In the genomic region with DNA sequence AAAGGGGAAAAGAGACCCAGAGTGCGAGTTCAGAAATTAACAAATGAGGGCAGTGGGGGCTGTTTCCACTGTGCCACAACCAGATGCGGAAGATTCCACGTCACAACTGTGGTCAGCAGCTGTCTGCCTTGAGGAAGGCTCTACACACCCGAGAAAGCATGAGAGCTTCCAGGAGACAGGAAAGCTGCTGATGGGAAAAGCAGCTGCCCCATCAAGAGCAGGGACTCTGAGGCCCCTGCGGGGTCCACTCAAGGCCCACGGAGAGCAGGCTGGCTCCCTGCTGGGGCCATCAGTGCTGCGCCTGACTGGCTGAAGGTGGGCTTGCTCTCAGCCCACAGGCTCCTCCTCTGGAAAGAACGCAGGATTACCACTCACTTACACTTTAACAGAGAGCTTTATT, we compare ENCODE assay signal across 23 cellular contexts.
"Had no signal": no experiment of that assay in that cellular context is flagged by ENCODE, and none has a peak within 500 bp of the region (broad histone marks: within the 10 kb centered on the region; RNA-seq: fewer than 3 reads in every experiment).

No MANE protein-coding gene starts in this region.

- H3K4me1 Mint-ChIP-seq: activated CD4-positive, alpha-beta memory T cell treated with anti-CD3 and anti-CD28 coated beads, Interleukin-2, amount 10 ng/mL, durations not matched to agents 7 days and 5 days had no signal

- H3K9me3 Mint-ChIP-seq: activated CD4-positive, alpha-beta memory T cell treated with anti-CD3 and anti-CD28 coated beads, Interleukin-2, amount 10 ng/mL, durations not matched to agents 7 days and 5 days; activated CD4-positive, alpha-beta T cell treated with anti-CD3 and anti-CD28 coated beads, Interleukin-2, amount 10 ng/mL, durations not matched to agents 7 days and 5 days; activated T-cell treated with anti-CD3 and anti-CD28 coated beads, Interleukin-2, amount 50 U/mL, for 72 hours; natural killer cell had no signal

- DNase-seq: activated CD4-positive, alpha-beta memory T cell treated with anti-CD3 and anti-CD28 coated beads, Interleukin-2, amount 10 ng/mL, durations not matched to agents 7 days and 5 days; activated CD4-positive, alpha-beta T cell treated with anti-CD3 and anti-CD28 coated beads for 1 hour; activated CD4-positive, alpha-beta T cell treated with anti-CD3 and anti-CD28 coated beads, Interleukin-2, amount 10 ng/mL, durations not matched to agents 7 days and 5 days; activated naive CD4-positive, alpha-beta T cell; activated T-cell treated with anti-CD3 and anti-CD28 coated beads, Interleukin-2, amount 50 U/mL, for 72 hours; amniotic stem cell; brain microvascular endothelial cell; dermis blood vessel endothelial cell; effector CD8-positive, alpha-beta T cell; left colon; mesenchymal stem cell; natural killer cell; stimulated activated CD4-positive, alpha-beta T cell treated with anti-CD3 and anti-CD28 coated beads, Interleukin-1b, Interleukin-23, amount 100 ng/mL, for 48 hours; stimulated activated CD4-positive, alpha-beta T cell treated with anti-CD3 and anti-CD28 coated beads, Interleukin-4, amount 100 ng/mL, for 4 hours; stimulated activated CD8-positive, alpha-beta memory T cell treated with anti-CD3 and anti-CD28 coated beads, Interleukin-4, amount 100 ng/mL, for 48 hours; stimulated activated naive CD4-positive, alpha-beta T cell treated with Interleukin-2 at 50 U/mL for 16 hours; T-helper 17 cell; T1000 had no signal

- H3K4me3 ChIP-seq: right lobe of liver, skin epidermis, tibial nerve had no signal

- H3K27me3 Mint-ChIP-seq: activated CD4-positive, alpha-beta memory T cell treated with anti-CD3 and anti-CD28 coated beads, Interleukin-2, amount 10 ng/mL, durations not matched to agents 7 days and 5 days; activated CD4-positive, alpha-beta T cell treated with anti-CD3 and anti-CD28 coated beads, Interleukin-2, amount 10 ng/mL, durations not matched to agents 7 days and 5 days; progenitor cell of endocrine pancreas; T-helper 17 cell had no signal

- H3K9me3 ChIP-seq: right lobe of liver, tibial nerve had no signal

- H3K4me1 ChIP-seq: right lobe of liver, tibial nerve had no signal

- ATAC-seq: activated T-cell treated with anti-CD3 and anti-CD28 coated beads, Interleukin-2, amount 50 U/mL, for 72 hours; left colon; natural killer cell; right lobe of liver; SK-N-SH treated with all-trans-retinoic acid at 6 μM for 48 hours; T-helper 17 cell had no signal

- H3K27ac Mint-ChIP-seq: activated CD4-positive, alpha-beta memory T cell treated with anti-CD3 and anti-CD28 coated beads, Interleukin-2, amount 10 ng/mL, durations not matched to agents 7 days and 5 days; activated CD4-positive, alpha-beta T cell treated with anti-CD3 and anti-CD28 coated beads, Interleukin-2, amount 10 ng/mL, durations not matched to agents 7 days and 5 days; activated T-cell treated with anti-CD3 and anti-CD28 coated beads, Interleukin-2, amount 50 U/mL, for 72 hours; T-helper 17 cell had no signal

- H3K27ac ChIP-seq: brain microvascular endothelial cell, right lobe of liver, skin epidermis, tibial nerve had no signal

- H3K27me3 ChIP-seq: brain microvascular endothelial cell, right lobe of liver, tibial nerve had no signal

- H3K4me3 Mint-ChIP-seq: activated CD4-positive, alpha-beta memory T cell treated with anti-CD3 and anti-CD28 coated beads, Interleukin-2, amount 10 ng/mL, durations not matched to agents 7 days and 5 days; activated CD4-positive, alpha-beta T cell treated with anti-CD3 and anti-CD28 coated beads, Interleukin-2, amount 10 ng/mL, durations not matched to agents 7 days and 5 days; activated T-cell treated with anti-CD3 and anti-CD28 coated beads, Interleukin-2, amount 50 U/mL, for 72 hours; natural killer cell; T-helper 17 cell had no signal
